In genomic region chr2:67451086-67451832, GRCh38 we compare ENCODE assay signal across 11 cellular contexts. TPM values are rescaled to one million over a fixed set of nuclear protein-coding genes. Genes with fewer than 3 reads are reported as not detected.
A peak's percentile ranks its signal among the peaks of the same experiment; 100 is the strongest.
DNase-seq lines count a peak whose midpoint lies in the region; ATAC-seq and TF ChIP-seq lines count a peak whose summit lies in the region.
"Had no signal": no experiment of that assay in that cellular context is flagged by ENCODE, and none has a peak within 500 bp of the region (broad histone marks: within the 10 kb centered on the region; RNA-seq: fewer than 3 reads in every experiment).

No MANE protein-coding gene starts in this region.

- no peak overlapping the region for H3K4me3 Mint-ChIP-seq in stimulated activated memory B cell treated with anti-CD40 and anti-IgM and Interleukin-4, amounts not matched to agents 10 μg/mL and 1 μg/mL and 100 μg/mL, for 72 hours
- H3K4me3 Mint-ChIP-seq: WTC11 had no signal

- H3K9me3 Mint-ChIP-seq in stimulated activated memory B cell treated with anti-CD40 and anti-IgM and Interleukin-4, amounts not matched to agents 10 μg/mL and 1 μg/mL and 100 μg/mL, for 72 hours = no peaks in the 10 kb centered on the region
- H3K9me3 Mint-ChIP-seq: WTC11 had no signal

- H3K4me2 ChIP-seq in GM23248 (ENCODE audit: unreplicated experiment) = no peak overlapping the region

- intact Hi-C loops in psoas muscle (cut with DNase I) = no loop called here

- H3K9me3 ChIP-seq in GM23248 (ENCODE audit: low read depth) = no peaks in the 10 kb centered on the region
- H3K9me3 ChIP-seq in psoas muscle = no peaks in the 10 kb centered on the region

- no peaks in the 10 kb centered on the region for H3K9me2 ChIP-seq in GM23248 (ENCODE audit: insufficient read depth)

- no peaks in the 10 kb centered on the region for H3K27me3 ChIP-seq in GM23248 (replicated peaks; ENCODE audit: insufficient read depth)
- H3K27me3 ChIP-seq in psoas muscle (ENCODE audit: insufficient read depth in 3 of 3, low read length in 2 of 3) = no peaks in the 10 kb centered on the region

- no peak overlapping the region for H3K4me3 ChIP-seq in GM23248
- no peak overlapping the region for H3K4me3 ChIP-seq in epithelial cell of proximal tubule (ENCODE audit: low read depth, low read length)
- no peak overlapping the region for H3K4me3 ChIP-seq in psoas muscle

- TF ChIP-seq CTCF in epithelial cell of proximal tubule (conservative IDR thresholded peaks at IDR 0.05; ENCODE audit: low read depth, low read length) (no peak), psoas muscle (IDR thresholded peaks at IDR 0.05) (no peak)

- no peaks in the 10 kb centered on the region for H3K79me2 ChIP-seq in GM23248 (ENCODE audit: insufficient read depth)

- no peak overlapping the region for H3K9ac ChIP-seq in GM23248

- H3K27ac ChIP-seq in GM23248 (no peak overlapping the region), psoas muscle (no peak overlapping the region)

- ATAC-seq in psoas muscle = peak in 3 of 4 donors; percentile 38 to 85 (median 55)
- ATAC-seq in HG03520 (IDR thresholded peaks at IDR 0.05; ENCODE audit: unreplicated experiment) = no peak
- no peak for ATAC-seq in stimulated activated memory B cell treated with anti-CD40 and anti-IgM and Interleukin-4, amounts not matched to agents 10 μg/mL and 1 μg/mL and 100 μg/mL, for 72 hours
- ATAC-seq in HG03521 (IDR thresholded peaks at IDR 0.05; ENCODE audit: unreplicated experiment) = no peak

- H2AFZ ChIP-seq in GM23248 = no peak overlapping the region

- H3K4me1 Mint-ChIP-seq in stimulated activated memory B cell treated with anti-CD40 and anti-IgM and Interleukin-4, amounts not matched to agents 10 μg/mL and 1 μg/mL and 100 μg/mL, for 72 hours = no peaks in the 10 kb centered on the region

- DNase-seq in GM23248 (peak; percentile 84), NCI-H748 (lab: John Stamatoyannopoulos, UW; ENCODE audit: unreplicated experiment) (peak; percentile 63), epithelial cell of proximal tubule (ENCODE audit: low read depth) (peak; percentile 56), psoas muscle (no peak), GF-D8 (lab: John Stamatoyannopoulos, UW) (no peak)
- DNase-seq: activated effector memory CD4-positive, alpha-beta T cell treated with anti-CD3 and anti-CD28 coated beads, Interleukin-2, amount 50 U/mL, for 16 hours; kidney had no signal

- H3K27me3 Mint-ChIP-seq in stimulated activated memory B cell treated with anti-CD40 and anti-IgM and Interleukin-4, amounts not matched to agents 10 μg/mL and 1 μg/mL and 100 μg/mL, for 72 hours = peaks cover 9% of the 10 kb centered on the region

- no peak overlapping the region for H3K27ac Mint-ChIP-seq in stimulated activated memory B cell treated with anti-CD40 and anti-IgM and Interleukin-4, amounts not matched to agents 10 μg/mL and 1 μg/mL and 100 μg/mL, for 72 hours
- H3K27ac Mint-ChIP-seq: WTC11 had no signal

- H3K36me3 Mint-ChIP-seq in stimulated activated memory B cell treated with anti-CD40 and anti-IgM and Interleukin-4, amounts not matched to agents 10 μg/mL and 1 μg/mL and 100 μg/mL, for 72 hours = no peaks in the 10 kb centered on the region
- H3K36me3 Mint-ChIP-seq: WTC11 had no signal

- in situ Hi-C loops in GM23248 (cut with MboI) = no loop called here

- no peaks in the 10 kb centered on the region for H3K36me3 ChIP-seq in GM23248 (ENCODE audit: low read depth)
- no peaks in the 10 kb centered on the region for H3K36me3 ChIP-seq in psoas muscle (ENCODE audit: insufficient read depth in 1 of 2, low read depth in 1 of 2)

- WGBS in GM23248 (ENCODE audit: low coverage in 1 of 2, low lambda C conversion rate in 2 of 2, missing lambda C conversion rate in 2 of 2), 2 experiments = 46 to 50% methylated on average over 7 of the region's 7 CpGs
- 63 to 73% (median 70%) methylated on average over 7 of the region's 7 CpGs for WGBS in psoas muscle, 3 donors

- H4K20me1 ChIP-seq in GM23248 (ENCODE audit: insufficient read depth) = no peaks in the 10 kb centered on the region

- H3K4me1 ChIP-seq in GM23248 (ENCODE audit: insufficient read depth) (0 out of 2 replicates have a peak, but pooled peaks cover 5% of the 10 kb centered on the region), psoas muscle (no peaks in the 10 kb centered on the region)

- peaks cover 10% of the 10 kb centered on the region; the same call in 1 of the 2 replicates for H3F3A ChIP-seq in GM23248 (ENCODE audit: insufficient read depth)

RNA-seq across cellular contexts. Expression of gene ETAA1, which starts 54.1 kb away (rescaled TPM):
- total RNA-seq in GM23248 (2014; rRNA removed; shearing (Covaris generic)) = 16.0 and 18.6 TPM in 2 replicates
- polyA plus RNA-seq in GM23248 (2016; fragmentation: Nextera tagmentation; extraction: Ambion mirVana) (8.6 and 9.2 TPM in 2 replicates), psoas muscle (1 to 10 TPM; 1.9 to 3.8 (median 2.4) TPM)
- total RNA-seq in epithelial cell of proximal tubule (13.7 and 16.7 TPM in 2 replicates), psoas muscle (1 to 10 TPM; 2.7 to 3.6 (median 2.9) TPM)

Comparison
In these comparisons a context has a peak if more than half of its experiments do, and no peak if none do; other contexts are left out.
1. DNase-seq: peak in GM23248 (single experiment), NCI-H748 (single experiment) and epithelial cell of proximal tubule (single experiment); none in psoas muscle (0 of 2) and GF-D8 (single experiment).
2. ATAC-seq: peak in psoas muscle (3 of 4); none in HG03520 (single experiment), stimulated activated memory B cell treated with anti-CD40 and anti-IgM and Interleukin-4, amounts not matched to agents 10 μg/mL and 1 μg/mL and 100 μg/mL, for 72 hours (single experiment) and HG03521 (single experiment).